ENCODE assay signal across 16 cellular contexts in genomic region chr6:166413491-166413951, GRCh38.
"Had no signal": no experiment of that assay in that cellular context is flagged by ENCODE, and none has a peak within 500 bp of the region (broad histone marks: within the 10 kb centered on the region; RNA-seq: fewer than 3 reads in every experiment).

No MANE protein-coding gene starts in this region.

- H3K27ac Mint-ChIP-seq: activated CD8-positive, alpha-beta memory T cell treated with anti-CD3 and anti-CD28 coated beads, Interleukin-2, amount 10 ng/mL, durations not matched to agents 7 days and 5 days; activated naive CD8-positive, alpha-beta T cell treated with anti-CD3 and anti-CD28 coated beads, Interleukin-2, amount 10 ng/mL, durations not matched to agents 7 days and 5 days; activated T-cell treated with anti-CD3 and anti-CD28 coated beads, Interleukin-2, amount 50 U/mL, for 72 hours had no signal

- H3K27ac ChIP-seq: body of pancreas, coronary artery, tibial nerve, uterus had no signal

- H3K9me3 ChIP-seq: body of pancreas, SK-N-SH, tibial nerve, uterus had no signal

- H3K4me3 Mint-ChIP-seq: activated CD8-positive, alpha-beta memory T cell treated with anti-CD3 and anti-CD28 coated beads, Interleukin-2, amount 10 ng/mL, durations not matched to agents 7 days and 5 days; activated naive CD8-positive, alpha-beta T cell treated with anti-CD3 and anti-CD28 coated beads, Interleukin-2, amount 10 ng/mL, durations not matched to agents 7 days and 5 days; activated T-cell treated with anti-CD3 and anti-CD28 coated beads, Interleukin-2, amount 50 U/mL, for 72 hours had no signal

- H3K27me3 ChIP-seq: body of pancreas, tibial nerve, uterus had no signal

- DNase-seq: activated CD4-positive, CD25-positive, alpha-beta regulatory T cell; activated CD8-positive, alpha-beta memory T cell treated with anti-CD3 and anti-CD28 coated beads, Interleukin-2, amount 10 ng/mL, durations not matched to agents 7 days and 5 days; activated gamma-delta T cell treated with Interleukin-2 at 50 U/mL for 16 hours; activated naive CD8-positive, alpha-beta T cell treated with anti-CD3 and anti-CD28 coated beads, Interleukin-2, amount 10 ng/mL, durations not matched to agents 7 days and 5 days; activated T-cell treated with anti-CD3 and anti-CD28 coated beads, Interleukin-2, amount 50 U/mL, for 72 hours; body of pancreas; retina; SK-N-SH; stimulated activated CD4-positive, alpha-beta T cell treated with anti-CD3 and anti-CD28 coated beads, Interleukin-2, amount 100 ng/mL, for 24 hours; stimulated activated naive CD4-positive, alpha-beta T cell treated with Interleukin-2 at 50 U/mL for 16 hours; substantia nigra; T-helper 9 cell; uterus had no signal

- ATAC-seq: activated CD8-positive, alpha-beta memory T cell treated with anti-CD3 and anti-CD28 coated beads, Interleukin-2, amount 10 ng/mL, durations not matched to agents 7 days and 5 days; activated T-cell treated with anti-CD3 and anti-CD28 coated beads, Interleukin-2, amount 50 U/mL, for 72 hours; body of pancreas; left lobe of liver had no signal
